ENCODE assay signal across 20 cellular contexts in genomic region chr7:12873596-12873995, GRCh38.
"Had no signal": no experiment of that assay in that cellular context is flagged by ENCODE, and none has a peak within 500 bp of the region (broad histone marks: within the 10 kb centered on the region; RNA-seq: fewer than 3 reads in every experiment).

No MANE protein-coding gene starts in this region.

- H3K9me3 ChIP-seq: SK-N-SH had no signal

- DNase-seq: IMR-90, Kasumi-1, MM.1S, NCI-H1092 treated with DMSO at 0.1 percent for 48 hours, NCI-H1436, NCI-H187, NCI-H2029, NCI-H2081 treated with DMSO at 0.1 percent for 48 hours, NCI-H2171, NCI-H226, NCI-H446, NCI-H510A, NCI-H524 treated with DMSO at 0.1 percent for 48 hours, NCI-H69, NCI-H774, SHP77, SK-N-SH had no signal

- H3K27ac ChIP-seq: KMS-11, RWPE1 had no signal

- H3K9ac ChIP-seq: KMS-11, SK-N-SH had no signal

- H3K4me2 ChIP-seq: KMS-11, SK-N-SH had no signal

- ATAC-seq: Panc1 had no signal
